Comparison of ENCODE assay signal across 20 cellular contexts in genomic region chr2:172215936-172216335, GRCh38.
DNase-seq lines count a peak whose midpoint lies in the region; ATAC-seq, FAIRE-seq and TF ChIP-seq lines count a peak whose summit lies in the region.
"Had no signal": no experiment of that assay in that cellular context is flagged by ENCODE, and none has a peak within 500 bp of the region (broad histone marks: within the 10 kb centered on the region; RNA-seq: fewer than 3 reads in every experiment).

No MANE protein-coding gene starts in this region.

- H3K27ac Mint-ChIP-seq in GM23338: no peak overlapping the region
- H3K27ac Mint-ChIP-seq: B cell had no signal

- dilution Hi-C loops in mammary epithelial cell (cut with HindIII; ENCODE audit: low sequenced_read_pairs): no loop called here
- dilution Hi-C loops in keratinocyte (cut with MboI; ENCODE audit: extremely low pct_ligation_motif_present, low sequenced_read_pairs): no loop called here

- H3K4me3 ChIP-seq in GM23338 (no peak overlapping the region), mammary epithelial cell (replicated peaks in 1 of 3; ENCODE audit: insufficient read depth in 1 of 3, low read depth in 2 of 3, low read length in 3 of 3) (no peak overlapping the region), keratinocyte (ENCODE audit: control insufficient read depth in 2 of 3, extremely low read depth in 1 of 3, insufficient read depth in 2 of 3, low read depth in 1 of 3, low read length in 3 of 3) (no peak overlapping the region), OCI-LY7 (ENCODE audit: low read depth, low read length, poor library complexity, severe bottlenecking) (no peak overlapping the region)
- H3K4me3 ChIP-seq: GM23248 had no signal

- H3K9me1 ChIP-seq in keratinocyte (ENCODE audit: control insufficient read depth, extremely low read depth, insufficient read depth, low read length): no peaks in the 10 kb centered on the region

- intact Hi-C loops in mammary epithelial cell (cut with micrococcal nuclease): no loop called here
- intact Hi-C loops in OCI-LY7 (cut with micrococcal nuclease; ENCODE audit: unreplicated experiment): no loop called here

- H3K27me3 ChIP-seq in GM23338 (ENCODE audit: insufficient read depth) (no peaks in the 10 kb centered on the region), mammary epithelial cell (ENCODE audit: insufficient read depth, low read length) (no peaks in the 10 kb centered on the region), keratinocyte (ENCODE audit: control insufficient read depth, extremely low read depth, insufficient read depth, low read length) (no peaks in the 10 kb centered on the region)

- H3K4me2 ChIP-seq in GM23338 (no peak overlapping the region), mammary epithelial cell (ENCODE audit: insufficient read depth, low read depth, low read length) (no peak overlapping the region), keratinocyte (ENCODE audit: control insufficient read depth, extremely low read depth, insufficient read depth, low read depth, low read length) (no peak overlapping the region), OCI-LY7 (ENCODE audit: low read length) (no peak overlapping the region)

- TF ChIP-seq POLR2A in GM18505 (IDR thresholded peaks at IDR 0.05; ENCODE audit: borderline replicate concordance, extremely low read depth, insufficient read depth, insufficient read length): no peak

- TF ChIP-seq CTCF in GM23338 (conservative IDR thresholded peaks at IDR 0.05; ENCODE audit: low read depth in 2 of 2) (no peak), mammary epithelial cell (conservative IDR thresholded peaks at IDR 0.05 in 1 of 2, IDR thresholded peaks at IDR 0.05 in 1 of 2; ENCODE audit: extremely low read depth in 1 of 2, insufficient read depth in 1 of 2, low read depth in 1 of 2, low read length in 2 of 2) (no peak), keratinocyte (optimal IDR thresholded peaks at IDR 0.05 in 1 of 3, IDR thresholded peaks at IDR 0.05 in 1 of 3, conservative IDR thresholded peaks at IDR 0.05 in 1 of 3; ENCODE audit: extremely low read depth in 1 of 3, insufficient read depth in 2 of 3, low read length in 3 of 3) (no peak), OCI-LY7 (conservative IDR thresholded peaks at IDR 0.05; ENCODE audit: low read length) (no peak)

- peaks cover 3% of the 10 kb centered on the region; the same call in 1 of the 2 replicates for H3K4me1 ChIP-seq in GM23338 (ENCODE audit: insufficient read depth)
- peaks cover 38% of the 10 kb centered on the region for H3K4me1 ChIP-seq in mammary epithelial cell (ENCODE audit: insufficient read depth, low read length)
- peaks cover 35% of the 10 kb centered on the region for H3K4me1 ChIP-seq in keratinocyte (ENCODE audit: control insufficient read depth, extremely low read depth, insufficient read depth, low read length)
- H3K4me1 ChIP-seq in OCI-LY7 (ENCODE audit: insufficient read depth, low read length, poor library complexity, severe bottlenecking): no peaks in the 10 kb centered on the region

- no peaks in the 10 kb centered on the region for H3K27me3 Mint-ChIP-seq in GM23338 (ENCODE audit: insufficient read depth, low read depth, poor library complexity)

- no peak overlapping the region for H3K4me3 Mint-ChIP-seq in GM23338
- H3K4me3 Mint-ChIP-seq: B cell had no signal

- H3K4me1 Mint-ChIP-seq in GM23338: peaks cover 20% of the 10 kb centered on the region
- H3K4me1 Mint-ChIP-seq: B cell had no signal

- ATAC-seq in GM23338 (no peak), HG02763 (IDR thresholded peaks at IDR 0.05; ENCODE audit: unreplicated experiment) (no peak), GM18505 (IDR thresholded peaks at IDR 0.05; ENCODE audit: unreplicated experiment) (no peak)

- no peak for FAIRE-seq in keratinocyte (lab: Jason Lieb, UNC)
- FAIRE-seq: G401.6, GM19239 had no signal

- DNase-seq in GM23338 (ENCODE audit: low spot score): no peak
- DNase-seq in mammary epithelial cell: no peak
- DNase-seq in keratinocyte (ENCODE audit: low read depth, low spot score): no peak
- peak; percentile 6 for DNase-seq in retina
- no peak for DNase-seq in OCI-LY7 (ENCODE audit: low spot score)
- DNase-seq: DMS 273 treated with DMSO at 0.1 percent for 48 hours, DND-41, GM23248, HCEC 1CT, Kasumi-1, NCI-H187, NCI-H2227 treated with DMSO at 0.1 percent for 48 hours, NCI-H510A treated with DMSO at 0.1 percent for 48 hours, NCI-H82, SIG-M5 had no signal

- H3F3A ChIP-seq in GM23338 (replicated peaks; ENCODE audit: low read depth): no peaks in the 10 kb centered on the region

- no peaks in the 10 kb centered on the region for H3K36me3 Mint-ChIP-seq in GM23338 (ENCODE audit: low read depth)

- H3K9ac ChIP-seq in mammary epithelial cell (ENCODE audit: insufficient read depth, low read length) (no peak overlapping the region), keratinocyte (ENCODE audit: control insufficient read depth, extremely low read depth, insufficient read depth, low read length) (no peak overlapping the region)
- H3K9ac ChIP-seq: GM23248 had no signal

- H4K20me1 ChIP-seq in GM23338 (replicated peaks; ENCODE audit: insufficient read depth) (no peaks in the 10 kb centered on the region), mammary epithelial cell (ENCODE audit: insufficient read depth, low read length) (no peaks in the 10 kb centered on the region), keratinocyte (ENCODE audit: control insufficient read depth, extremely low read depth, insufficient read depth, low read length) (no peaks in the 10 kb centered on the region), OCI-LY7 (ENCODE audit: insufficient read depth, low read length) (no peaks in the 10 kb centered on the region)

- BruUV-seq in mammary epithelial cell (replicated peaks; lab: Mats Ljungman, UMichigan) (no TSS peak), OCI-LY7 (replicated peaks; lab: Mats Ljungman, UMichigan) (no TSS peak)

- H3K9me2 ChIP-seq in GM23338 (ENCODE audit: insufficient read depth) (no peaks in the 10 kb centered on the region), OCI-LY7 (ENCODE audit: insufficient read depth, low read length) (no peaks in the 10 kb centered on the region)

- in situ Hi-C loops in mammary epithelial cell (cut with MboI; ENCODE audit: low sequenced_read_pairs in 2 of 2): no loop called here

- no peak overlapping the region for H3K27ac ChIP-seq in GM23338 (ENCODE audit: low read depth)
- peak overlapping the region; percentile 18 for H3K27ac ChIP-seq in mammary epithelial cell (ENCODE audit: insufficient read depth, low read depth, low read length)
- H3K27ac ChIP-seq in keratinocyte (ENCODE audit: control insufficient read depth, insufficient read depth, low read length): peak overlapping the region; percentile 34
- no peak overlapping the region for H3K27ac ChIP-seq in OCI-LY7 (ENCODE audit: low read depth, low read length, poor library complexity, severe bottlenecking)
- H3K27ac ChIP-seq: GM23248 had no signal

- H3K79me2 ChIP-seq in GM23338 (replicated peaks; ENCODE audit: insufficient read depth) (no peaks in the 10 kb centered on the region), mammary epithelial cell (ENCODE audit: insufficient read depth, low read length) (no peaks in the 10 kb centered on the region), keratinocyte (ENCODE audit: control insufficient read depth, insufficient read depth, low read length) (no peaks in the 10 kb centered on the region), OCI-LY7 (ENCODE audit: insufficient read depth, low read depth, low read length) (no peaks in the 10 kb centered on the region)

- H3K9me3 Mint-ChIP-seq in GM23338: no peaks in the 10 kb centered on the region

- H2AFZ ChIP-seq in GM23338 (peak overlapping the region; percentile 98; the same call in 1 of the 2 replicates), mammary epithelial cell (ENCODE audit: low read depth, low read length) (peak overlapping the region; percentile 6), keratinocyte (ENCODE audit: control insufficient read depth, low read length) (no peak overlapping the region), OCI-LY7 (ENCODE audit: low read length) (no peak overlapping the region)
- H2AFZ ChIP-seq: GM23248 had no signal

- H3K9me3 ChIP-seq in mammary epithelial cell (replicated peaks; ENCODE audit: insufficient read depth, low read length): no peaks in the 10 kb centered on the region
- H3K9me3 ChIP-seq in keratinocyte (ENCODE audit: control insufficient read depth, low read depth, low read length): no peaks in the 10 kb centered on the region
- H3K9me3 ChIP-seq in OCI-LY7 (ENCODE audit: low read length): no peaks in the 10 kb centered on the region

- POLR2A ChIA-PET in OCI-LY7 (lab: Charles Lee): no interaction called here

- 10% methylated on average over 2 of the region's 2 CpGs for WGBS in mammary epithelial cell (ENCODE audit: low coverage, missing lambda C conversion rate)

- CTCF ChIA-PET in mammary epithelial cell (lab: Charles Lee; ENCODE audit: low non-redundant PET): no interaction called here
- CTCF ChIA-PET in OCI-LY7 (lab: Charles Lee; ENCODE audit: unreplicated experiment): no interaction called here

- H3K36me3 ChIP-seq in GM23338 (ENCODE audit: insufficient read depth) (no peaks in the 10 kb centered on the region), mammary epithelial cell (ENCODE audit: insufficient read depth, low read length) (no peaks in the 10 kb centered on the region), keratinocyte (ENCODE audit: control insufficient read depth in 2 of 2, extremely low read depth in 1 of 2, insufficient read depth in 2 of 2, low read length in 2 of 2) (no peaks in the 10 kb centered on the region), OCI-LY7 (ENCODE audit: insufficient read depth, low read length) (no peaks in the 10 kb centered on the region)

TF ChIP-seq in GM23338, 12 proteins besides CTCF, POLR2A, EP300 and RAD21 (continues in another document):
- no peak for TF ChIP-seq JUNB (IDR thresholded peaks at IDR 0.05; ENCODE audit: unreplicated experiment)

Comparison
In these comparisons a context has a peak if more than half of its experiments do, and no peak if none do; other contexts are left out.
1. H2AFZ ChIP-seq: peak in GM23338 (single experiment) and mammary epithelial cell (single experiment); none in keratinocyte (single experiment) and OCI-LY7 (single experiment).
2. H3K27ac ChIP-seq: peak in mammary epithelial cell (single experiment) and keratinocyte (single experiment); none in GM23338 (single experiment) and OCI-LY7 (single experiment).